1 cellular context compared by ENCODE assay signal in the genomic region with DNA sequence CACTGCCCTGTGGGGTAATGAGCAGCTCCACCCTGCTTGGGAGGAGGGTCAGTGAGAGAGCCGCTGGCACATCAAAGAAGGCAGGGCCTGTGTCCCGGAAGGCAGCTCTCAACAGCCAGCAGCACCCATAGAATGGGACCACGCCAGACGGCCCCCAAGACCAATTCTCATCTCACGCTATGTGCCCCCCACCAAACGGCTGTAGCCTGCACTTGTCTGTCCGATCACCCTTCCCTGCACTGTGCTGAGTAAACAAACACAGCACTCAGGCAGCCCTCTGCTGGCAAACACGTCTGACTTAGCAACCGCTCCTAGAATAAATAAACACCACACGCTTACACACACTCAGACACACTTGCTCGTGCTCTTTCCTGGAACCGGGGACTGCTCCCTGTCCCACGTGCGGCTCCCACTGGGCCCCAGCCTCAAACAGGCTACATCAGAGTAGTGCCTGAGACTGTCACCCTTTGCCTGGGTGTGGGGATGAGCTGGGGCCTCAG.
TF ChIP-seq lines count a peak whose summit lies in the region.

No MANE protein-coding gene starts in this region.

TF ChIP-seq in HEK293, 187 proteins besides CTCF, POLR2A, EP300 and RAD21 (continued from another document):
- TF ChIP-seq ZBTB17 (tag by site-specific recombination; IDR thresholded peaks at IDR 0.05) = peak; percentile 89
- TF ChIP-seq ZNF211 (tag by site-specific recombination; IDR thresholded peaks at IDR 0.05; ENCODE audit: low read depth) = no peak
- peak; percentile 95 for TF ChIP-seq ZIC2 (tag by site-specific recombination; IDR thresholded peaks at IDR 0.05)
- no peak for TF ChIP-seq YY2 (tag by site-specific recombination; IDR thresholded peaks at IDR 0.05)
